ENCODE assay signal across 8 cellular contexts in the genomic region with DNA sequence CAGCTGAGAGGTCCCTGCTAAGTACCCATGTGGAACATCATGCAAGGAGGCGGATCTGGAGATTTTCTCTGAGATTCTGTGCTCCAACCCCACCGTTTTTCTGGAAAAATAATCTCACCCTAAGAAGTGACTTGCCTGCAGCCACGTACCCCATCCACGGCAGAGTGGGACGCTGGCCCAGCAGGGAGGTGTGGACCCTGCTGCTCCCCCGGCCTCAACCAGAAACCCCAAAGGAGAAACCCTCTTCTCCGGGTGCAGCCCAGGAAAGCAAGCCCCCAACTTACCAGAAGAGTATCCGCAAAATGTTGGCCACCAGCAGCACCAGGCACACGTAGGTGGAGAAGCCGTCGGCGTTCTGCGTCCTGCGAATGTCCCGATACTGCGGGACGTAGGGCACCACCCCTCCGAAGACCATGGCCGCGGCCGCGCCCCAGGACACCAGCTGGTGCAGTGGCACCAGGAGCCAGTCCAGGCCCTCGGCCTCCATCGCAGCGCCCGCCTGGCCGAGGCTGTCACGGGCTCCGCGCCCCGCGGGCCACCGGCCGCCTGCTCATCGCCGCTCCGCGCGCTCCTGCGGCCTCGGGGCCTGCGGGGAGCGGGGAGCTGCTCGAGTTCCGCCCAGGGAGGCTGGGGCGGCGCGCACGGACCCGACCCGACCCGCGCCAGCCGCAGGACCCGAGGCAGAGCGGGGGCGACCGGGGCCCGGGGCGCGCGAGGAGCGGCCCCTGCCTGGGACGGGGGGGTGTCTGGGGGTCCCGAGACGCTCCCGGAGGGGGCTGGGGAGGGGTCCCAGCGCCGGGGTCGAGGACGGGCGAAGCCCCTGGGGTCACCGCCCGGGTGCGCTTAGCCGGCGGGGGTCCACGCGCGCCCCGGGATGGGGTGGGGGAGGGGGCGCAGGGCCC. TPM values are rescaled to one million over a fixed set of nuclear protein-coding genes. Genes with fewer than 3 reads are reported as not detected.
DNase-seq lines count a peak whose midpoint lies in the region; ATAC-seq and TF ChIP-seq lines count a peak whose summit lies in the region.

No MANE protein-coding gene starts in this region.

- TF ChIP-seq CTCF in foreskin fibroblast (IDR thresholded peaks at IDR 0.05; ENCODE audit: low read depth, low read length) (no peak), neural progenitor cell (IDR thresholded peaks at IDR 0.05) (no peak)

- H3K36me3 Mint-ChIP-seq in activated naive CD4-positive, alpha-beta T cell treated with anti-CD3 and anti-CD28 coated beads, Interleukin-2, amount 50 U/mL, for 24 hours, result peaks cover 4% of the 10 kb centered on the region
- peaks cover 9% of the 10 kb centered on the region for H3K36me3 Mint-ChIP-seq in activated CD4-positive, alpha-beta memory T cell treated with anti-CD3 and anti-CD28 coated beads for 36 hours
- H3K36me3 Mint-ChIP-seq in neural progenitor cell, result peaks cover 12% of the 10 kb centered on the region

- H3K27me3 Mint-ChIP-seq in activated naive CD4-positive, alpha-beta T cell treated with anti-CD3 and anti-CD28 coated beads, Interleukin-2, amount 50 U/mL, for 24 hours, result no peaks in the 10 kb centered on the region
- H3K27me3 Mint-ChIP-seq in activated CD4-positive, alpha-beta memory T cell treated with anti-CD3 and anti-CD28 coated beads for 36 hours, result no peaks in the 10 kb centered on the region
- H3K27me3 Mint-ChIP-seq in neural progenitor cell (ENCODE audit: insufficient read depth, low read depth), result peaks cover 22% of the 10 kb centered on the region

- CTCF ChIA-PET in activated CD4-positive, alpha-beta memory T cell treated with anti-CD3 and anti-CD28 coated beads for 36 hours (lab: Charles Lee), result interaction anchor here (1.0 to 1.2 kb wide), 3 partner anchors 13 to 37 kb away, joined by 3 to 4 read pairs (median 4); no protein-coding TSS in a partner anchor

- peak; percentile 14 for ATAC-seq in HG03520 (IDR thresholded peaks at IDR 0.05; ENCODE audit: unreplicated experiment)

- peaks cover 18% of the 10 kb centered on the region for H3K4me1 ChIP-seq in neural progenitor cell

- peak overlapping the region; percentile 99 for H3K4me2 ChIP-seq in neural progenitor cell

- peaks cover 67% of the 10 kb centered on the region for H3K27me3 ChIP-seq in neural progenitor cell

- POLR2A ChIA-PET in activated CD4-positive, alpha-beta memory T cell treated with anti-CD3 and anti-CD28 coated beads for 36 hours (lab: Charles Lee), result interaction anchor here (1.6 to 2.3 kb wide), 3 partner anchors 11 to 37 kb away, joined by 4 to 12 read pairs (median 8); partner anchors contain the start of genes HSBP1L1 and TXNL4A

- no peaks in the 10 kb centered on the region for H3K9me3 Mint-ChIP-seq in activated naive CD4-positive, alpha-beta T cell treated with anti-CD3 and anti-CD28 coated beads, Interleukin-2, amount 50 U/mL, for 24 hours
- H3K9me3 Mint-ChIP-seq in activated CD4-positive, alpha-beta memory T cell treated with anti-CD3 and anti-CD28 coated beads for 36 hours, result no peaks in the 10 kb centered on the region
- H3K9me3 Mint-ChIP-seq in neural progenitor cell, result no peaks in the 10 kb centered on the region

- no peak overlapping the region for H3K27ac ChIP-seq in neural progenitor cell

- no peaks in the 10 kb centered on the region for H3K9me3 ChIP-seq in neural progenitor cell (ENCODE audit: low read depth)

- H3K4me3 Mint-ChIP-seq in activated naive CD4-positive, alpha-beta T cell treated with anti-CD3 and anti-CD28 coated beads, Interleukin-2, amount 50 U/mL, for 24 hours, result peak overlapping the region; percentile 88
- peak overlapping the region; percentile 79 for H3K4me3 Mint-ChIP-seq in activated CD4-positive, alpha-beta memory T cell treated with anti-CD3 and anti-CD28 coated beads for 36 hours
- peak overlapping the region; percentile 91 for H3K4me3 Mint-ChIP-seq in neural progenitor cell

- H3K79me2 ChIP-seq in neural progenitor cell (ENCODE audit: low read depth), result peaks cover 9% of the 10 kb centered on the region

- intact Hi-C loops in activated CD4-positive, alpha-beta memory T cell treated with anti-CD3 and anti-CD28 coated beads for 36 hours (cut with micrococcal nuclease), result loop anchor here (1.0 to 2.0 kb wide), 6 partner anchors 13 to 271 kb away; partner anchors contain the start of genes ADNP2, CTDP1, RBFA and TXNL4A

- H3K4me1 Mint-ChIP-seq in activated naive CD4-positive, alpha-beta T cell treated with anti-CD3 and anti-CD28 coated beads, Interleukin-2, amount 50 U/mL, for 24 hours, result peaks cover 38% of the 10 kb centered on the region
- peaks cover 38% of the 10 kb centered on the region for H3K4me1 Mint-ChIP-seq in activated CD4-positive, alpha-beta memory T cell treated with anti-CD3 and anti-CD28 coated beads for 36 hours (ENCODE audit: low read depth)
- peaks cover 28% of the 10 kb centered on the region for H3K4me1 Mint-ChIP-seq in neural progenitor cell

- peak overlapping the region; percentile 55 for H3K9ac ChIP-seq in neural progenitor cell

- H3K4me3 ChIP-seq in foreskin fibroblast (ENCODE audit: low read depth in 1 of 2, low read length in 2 of 2) (peak overlapping the region; percentile 73 to 77), neural progenitor cell (peak overlapping the region; percentile 94)

- H3K36me3 ChIP-seq in neural progenitor cell, result no peaks in the 10 kb centered on the region

- no peak overlapping the region for H2AFZ ChIP-seq in neural progenitor cell (replicated peaks)

- peaks cover 18% of the 10 kb centered on the region for H3F3A ChIP-seq in neural progenitor cell (ENCODE audit: low read depth)

- H3K27ac Mint-ChIP-seq in activated naive CD4-positive, alpha-beta T cell treated with anti-CD3 and anti-CD28 coated beads, Interleukin-2, amount 50 U/mL, for 24 hours, result peak overlapping the region; percentile 76
- peak overlapping the region; percentile 42 for H3K27ac Mint-ChIP-seq in activated CD4-positive, alpha-beta memory T cell treated with anti-CD3 and anti-CD28 coated beads for 36 hours
- H3K27ac Mint-ChIP-seq in neural progenitor cell, result no peak overlapping the region

- peaks cover 45% of the 10 kb centered on the region for H4K20me1 ChIP-seq in neural progenitor cell (ENCODE audit: low read depth)

- no peak for DNase-seq in activated naive CD4-positive, alpha-beta T cell treated with Interleukin-2 at 50 U/mL for 16 hours
- DNase-seq in activated CD4-positive, alpha-beta memory T cell treated with anti-CD3 and anti-CD28 coated beads for 36 hours, result peak; percentile 30
- DNase-seq in foreskin fibroblast (peak in 1 of 2 donors; percentile 58), neural progenitor cell (ENCODE audit: low spot score) (peak; percentile 67), inferior parietal cortex (ENCODE audit: extremely low spot score) (no peak), KG1 (lab: John Stamatoyannopoulos, UW) (no peak)

RNA-seq across cellular contexts. Expression of gene SLC66A2, which starts 0.8 kb away (rescaled TPM):
- 10 to 100 TPM; 27.2 to 29.5 TPM for total RNA-seq in activated CD4-positive, alpha-beta memory T cell treated with anti-CD3 and anti-CD28 coated beads for 36 hours
- 5.8 and 22.3 TPM in 2 replicates for total RNA-seq in neural progenitor cell (ENCODE audit: low replicate concordance)

RNA-seq across cellular contexts. Expression of gene HSBP1L1, which starts 13.8 kb away (rescaled TPM):
- total RNA-seq in activated CD4-positive, alpha-beta memory T cell treated with anti-CD3 and anti-CD28 coated beads for 36 hours, result 1 to 10 TPM; 8.5 to 8.8 TPM
- total RNA-seq in neural progenitor cell (ENCODE audit: low replicate concordance), result 1.7 TPM in 1 of 2 replicates, not detected in the other

RNA-seq across cellular contexts. Expression of gene TXNL4A, which starts 37.7 kb away (rescaled TPM):
- 100 to 1,000 TPM; 169 to 175 TPM for total RNA-seq in activated CD4-positive, alpha-beta memory T cell treated with anti-CD3 and anti-CD28 coated beads for 36 hours
- 44.3 and 56.4 TPM in 2 replicates for total RNA-seq in neural progenitor cell (ENCODE audit: low replicate concordance)

Comparison
In these comparisons a context has a peak if more than half of its experiments do, and no peak if none do; other contexts are left out.
1. DNase-seq: peak in activated CD4-positive, alpha-beta memory T cell treated with anti-CD3 and anti-CD28 coated beads for 36 hours (single experiment) and neural progenitor cell (single experiment); none in activated naive CD4-positive, alpha-beta T cell treated with Interleukin-2 at 50 U/mL for 16 hours (single experiment), inferior parietal cortex (single experiment) and KG1 (single experiment).
2. Peak in every context shown above with its lines, with median percentiles within 50 percentile points of each other: H3K4me3 Mint-ChIP-seq.